ENCODE assay signal across 8 cellular contexts in the genomic region with DNA sequence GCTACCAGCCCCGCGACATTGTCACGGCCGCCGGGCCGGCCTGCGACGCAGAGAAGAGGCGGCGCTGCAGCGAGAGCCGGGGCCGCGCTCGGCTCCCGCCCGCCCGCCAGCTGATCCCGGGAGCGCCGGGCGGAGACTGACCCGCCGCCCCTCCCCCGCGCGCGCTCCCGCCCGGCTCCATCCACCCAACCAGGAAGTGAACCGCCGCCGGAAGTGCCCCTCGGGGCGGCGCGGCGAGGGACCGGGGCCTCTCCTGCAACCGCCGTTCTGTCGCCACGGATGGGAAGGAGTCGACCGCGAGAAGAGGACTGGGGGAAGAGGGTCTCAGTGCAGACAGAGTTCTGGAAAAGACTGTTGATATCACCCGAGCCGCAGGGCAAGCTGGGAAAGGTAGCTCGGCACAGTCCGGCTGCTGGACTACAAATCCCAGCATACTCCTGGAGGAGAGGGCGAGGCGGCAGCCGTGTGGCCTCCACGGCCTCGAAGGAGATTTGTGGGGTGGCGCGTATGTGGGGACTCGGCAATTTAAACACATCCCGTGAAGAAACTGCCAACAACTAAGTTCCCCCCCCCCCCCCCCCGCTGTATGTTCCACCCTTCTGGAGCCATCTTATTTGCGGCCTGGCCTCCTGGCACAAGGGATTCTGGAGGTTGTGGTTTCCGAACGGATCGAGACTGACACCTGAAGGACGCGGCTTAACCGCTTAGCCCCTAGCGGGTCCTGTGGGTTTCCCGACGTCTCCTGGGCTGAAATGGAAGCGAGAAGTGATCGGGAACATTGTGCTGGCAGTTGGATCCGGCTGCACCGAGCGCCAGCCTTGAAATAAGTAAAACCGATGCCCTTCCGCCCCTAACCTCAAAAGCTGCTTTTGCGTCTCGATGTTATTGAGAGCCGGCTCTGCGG. TPM values are rescaled to one million over a fixed set of nuclear protein-coding genes. Genes with fewer than 3 reads are reported as not detected.
DNase-seq lines count a peak whose midpoint lies in the region; ATAC-seq and TF ChIP-seq lines count a peak whose summit lies in the region.

A gene (minus strand): TSS at position 138 of the 904 bp plus-strand sequence. CDS start 699 bp downstream, outside the sequence.

- ATAC-seq in HG02571 (IDR thresholded peaks at IDR 0.05; ENCODE audit: unreplicated experiment) (peak; percentile 46), SK-N-SH treated with all-trans-retinoic acid at 6 μM for 48 hours (peak; percentile 82), omental fat pad (ENCODE audit: low FRiP score) (peak; percentile 91)
- peak; percentile 32 to 73 for ATAC-seq in activated naive CD4-positive, alpha-beta T cell treated with anti-CD3 and anti-CD28 coated beads, Interleukin-2, amount 50 U/mL, for 72 hours

- H3K27ac ChIP-seq in temporal lobe (ENCODE audit: low read depth, low read length) = peak within 1 kb of the TSS; percentile 88

- H3K9me3 Mint-ChIP-seq in activated naive CD4-positive, alpha-beta T cell treated with anti-CD3 and anti-CD28 coated beads, Interleukin-2, amount 50 U/mL, for 72 hours = no peaks in the 10 kb centered on the region

- no peak for TF ChIP-seq CTCF in omental fat pad (IDR thresholded peaks at IDR 0.05)

- H3K27ac Mint-ChIP-seq in activated naive CD4-positive, alpha-beta T cell treated with anti-CD3 and anti-CD28 coated beads, Interleukin-2, amount 50 U/mL, for 72 hours = peak within 1 kb of the TSS; percentile 97 to 98

- peak; percentile 95 for DNase-seq in GM03348 (ENCODE audit: low spot score)
- peak; percentile 65 for DNase-seq in NCI-H1092 (lab: John Stamatoyannopoulos, UW)
- peak; percentile 84 to 91 for DNase-seq in activated naive CD4-positive, alpha-beta T cell treated with anti-CD3 and anti-CD28 coated beads, Interleukin-2, amount 50 U/mL, for 72 hours (ENCODE audit: low spot score in 2 of 2)
- no peak for DNase-seq in glomerular endothelial cell (ENCODE audit: extremely low read depth, low read depth, low spot score)
- peak; percentile 58 for DNase-seq in omental fat pad (ENCODE audit: low spot score)

- H3K36me3 Mint-ChIP-seq in activated naive CD4-positive, alpha-beta T cell treated with anti-CD3 and anti-CD28 coated beads, Interleukin-2, amount 50 U/mL, for 72 hours = peaks cover 39 to 42% of the 10 kb centered on the region in 2 donors

TF ChIP-seq in SK-N-SH treated with all-trans-retinoic acid at 6 μM for 48 hours, 23 proteins besides CTCF, POLR2A, EP300 and RAD21:
- TF ChIP-seq ZNF70 (CRISPR knock-in tag; IDR thresholded peaks at IDR 0.05) = no peak
- no peak for TF ChIP-seq ZFP30 (CRISPR knock-in tag; IDR thresholded peaks at IDR 0.05)
- TF ChIP-seq, protein P1, sequence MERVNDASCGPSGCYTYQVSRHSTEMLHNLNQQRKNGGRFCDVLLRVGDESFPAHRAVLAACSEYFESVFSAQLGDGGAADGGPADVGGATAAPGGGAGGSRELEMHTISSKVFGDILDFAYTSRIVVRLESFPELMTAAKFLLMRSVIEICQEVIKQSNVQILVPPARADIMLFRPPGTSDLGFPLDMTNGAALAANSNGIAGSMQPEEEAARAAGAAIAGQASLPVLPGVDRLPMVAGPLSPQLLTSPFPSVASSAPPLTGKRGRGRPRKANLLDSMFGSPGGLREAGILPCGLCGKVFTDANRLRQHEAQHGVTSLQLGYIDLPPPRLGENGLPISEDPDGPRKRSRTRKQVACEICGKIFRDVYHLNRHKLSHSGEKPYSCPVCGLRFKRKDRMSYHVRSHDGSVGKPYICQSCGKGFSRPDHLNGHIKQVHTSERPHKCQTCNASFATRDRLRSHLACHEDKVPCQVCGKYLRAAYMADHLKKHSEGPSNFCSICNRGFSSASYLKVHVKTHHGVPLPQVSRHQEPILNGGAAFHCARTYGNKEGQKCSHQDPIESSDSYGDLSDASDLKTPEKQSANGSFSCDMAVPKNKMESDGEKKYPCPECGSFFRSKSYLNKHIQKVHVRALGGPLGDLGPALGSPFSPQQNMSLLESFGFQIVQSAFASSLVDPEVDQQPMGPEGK (CRISPR knock-in tag; IDR thresholded peaks at IDR 0.05; ENCODE audit: borderline replicate concordance) = no peak
- TF ChIP-seq GLIS3 (CRISPR knock-in tag; IDR thresholded peaks at IDR 0.05) = no peak
- no peak for TF ChIP-seq ZNF8 (CRISPR knock-in tag; IDR thresholded peaks at IDR 0.05)
- no peak for TF ChIP-seq TOX (CRISPR knock-in tag; IDR thresholded peaks at IDR 0.05; ENCODE audit: borderline replicate concordance)
- TF ChIP-seq, protein P2, sequence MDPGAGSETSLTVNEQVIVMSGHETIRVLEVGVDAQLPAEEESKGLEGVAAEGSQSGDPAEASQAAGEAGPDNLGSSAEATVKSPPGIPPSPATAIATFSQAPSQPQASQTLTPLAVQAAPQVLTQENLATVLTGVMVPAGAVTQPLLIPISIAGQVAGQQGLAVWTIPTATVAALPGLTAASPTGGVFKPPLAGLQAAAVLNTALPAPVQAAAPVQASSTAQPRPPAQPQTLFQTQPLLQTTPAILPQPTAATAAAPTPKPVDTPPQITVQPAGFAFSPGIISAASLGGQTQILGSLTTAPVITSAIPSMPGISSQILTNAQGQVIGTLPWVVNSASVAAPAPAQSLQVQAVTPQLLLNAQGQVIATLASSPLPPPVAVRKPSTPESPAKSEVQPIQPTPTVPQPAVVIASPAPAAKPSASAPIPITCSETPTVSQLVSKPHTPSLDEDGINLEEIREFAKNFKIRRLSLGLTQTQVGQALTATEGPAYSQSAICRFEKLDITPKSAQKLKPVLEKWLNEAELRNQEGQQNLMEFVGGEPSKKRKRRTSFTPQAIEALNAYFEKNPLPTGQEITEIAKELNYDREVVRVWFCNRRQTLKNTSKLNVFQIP (CRISPR knock-in tag; IDR thresholded peaks at IDR 0.05; ENCODE audit: borderline replicate concordance, low read depth) = no peak
- no peak for TF ChIP-seq ARNTL (CRISPR knock-in tag; IDR thresholded peaks at IDR 0.05; ENCODE audit: borderline replicate concordance, low read depth)
- TF ChIP-seq PPARA (CRISPR knock-in tag; IDR thresholded peaks at IDR 0.05; ENCODE audit: borderline replicate concordance) = no peak
- no peak for TF ChIP-seq BACH2 (CRISPR knock-in tag; IDR thresholded peaks at IDR 0.05; ENCODE audit: borderline replicate concordance)
- TF ChIP-seq ESRRG (CRISPR knock-in tag; IDR thresholded peaks at IDR 0.05) = no peak

RNA-seq across cellular contexts. Expression of the gene that starts here (rescaled TPM):
- 100 to 1,000 TPM; 129 to 137 TPM for total RNA-seq in activated naive CD4-positive, alpha-beta T cell treated with anti-CD3 and anti-CD28 coated beads, Interleukin-2, amount 50 U/mL, for 72 hours
- total RNA-seq in glomerular endothelial cell = 48.2 and 83.4 TPM in 2 replicates
- 10 to 100 TPM; 41.4 to 62.3 (median 42.5) TPM for total RNA-seq in omental fat pad
- total RNA-seq in temporal lobe = 37.4 TPM
